Comparison of ENCODE assay signal across 9 cellular contexts in genomic region chr1:203440780-203441179, GRCh38. TPM values are rescaled to one million over a fixed set of nuclear protein-coding genes. Genes with fewer than 3 reads are reported as not detected.
DNase-seq lines count a peak whose midpoint lies in the region; ATAC-seq, FAIRE-seq and TF ChIP-seq lines count a peak whose summit lies in the region.
"Had no signal": no experiment of that assay in that cellular context is flagged by ENCODE, and none has a peak within 500 bp of the region (broad histone marks: within the 10 kb centered on the region; RNA-seq: fewer than 3 reads in every experiment).

No MANE protein-coding gene starts in this region.

- DNase-seq in NCI-H748 (lab: John Stamatoyannopoulos, UW; ENCODE audit: unreplicated experiment) (peak; percentile 13), NCI-H748 treated with DMSO at 0.1 percent for 48 hours (lab: John Stamatoyannopoulos, UW) (no peak), RCC 7860 (ENCODE audit: low spot score) (peak; percentile 42), fibroblast of the aortic adventitia (ENCODE audit: low read depth) (peak; percentile 87), omental fat pad (ENCODE audit: low spot score) (no peak), ecto neural progenitor cell (ENCODE audit: low spot score) (no peak)
- no peak for DNase-seq in stimulated activated CD4-positive, alpha-beta T cell treated with anti-CD3 and anti-CD28 coated beads, Interleukin-4, amount 100 ng/mL, for 1 hour
- DNase-seq in activated CD4-positive, alpha-beta T cell treated with anti-CD3 and anti-CD28 coated beads, Interleukin-2, amount 50 U/mL, for 48 hours: no peak
- DNase-seq: activated naive CD8-positive, alpha-beta T cell treated with anti-CD3 and anti-CD28 coated beads, Interleukin-2, amount 10 ng/mL, durations not matched to agents 7 days and 5 days had no signal

- peak; percentile 74 for TF ChIP-seq CTCF in fibroblast of the aortic adventitia (IDR thresholded peaks at IDR 0.05; ENCODE audit: insufficient read depth, low read length)
- TF ChIP-seq CTCF in omental fat pad (IDR thresholded peaks at IDR 0.05): no peak

- H3K4me3 ChIP-seq in fibroblast of the aortic adventitia (ENCODE audit: low read depth, low read length): no peak overlapping the region

- FAIRE-seq in RCC 7860 (lab: Jason Lieb, UNC): no peak

- peak; percentile 72 for ATAC-seq in omental fat pad (ENCODE audit: low FRiP score)

RNA-seq across cellular contexts. Expression of gene PRELP, which starts 34.8 kb away (rescaled TPM):
- total RNA-seq in fibroblast of the aortic adventitia (ENCODE audit: low replicate concordance) (1.4 and 3.7 TPM in 2 replicates), omental fat pad (100 to 1,000 TPM in 1 of 4 donors, 10 to 100 TPM in 3; 67.3 to 115 (median 83.2) TPM)
- total RNA-seq: activated naive CD8-positive, alpha-beta T cell treated with anti-CD3 and anti-CD28 coated beads, Interleukin-2, amount 10 ng/mL, durations not matched to agents 7 days and 5 days had no signal

RNA-seq across cellular contexts. Expression of gene OPTC, which starts 53.2 kb away (rescaled TPM):
- total RNA-seq in fibroblast of the aortic adventitia (ENCODE audit: low replicate concordance): not detected in 2 replicates
- not detected for total RNA-seq in omental fat pad
- total RNA-seq: activated naive CD8-positive, alpha-beta T cell treated with anti-CD3 and anti-CD28 coated beads, Interleukin-2, amount 10 ng/mL, durations not matched to agents 7 days and 5 days had no signal

Comparison
In these comparisons a context has a peak if more than half of its experiments do, and no peak if none do; other contexts are left out.
1. DNase-seq: peak in NCI-H748 (single experiment), RCC 7860 (single experiment) and fibroblast of the aortic adventitia (single experiment); none in NCI-H748 treated with DMSO at 0.1 percent for 48 hours (single experiment), omental fat pad (single experiment), ecto neural progenitor cell (single experiment), stimulated activated CD4-positive, alpha-beta T cell treated with anti-CD3 and anti-CD28 coated beads, Interleukin-4, amount 100 ng/mL, for 1 hour (single experiment) and activated CD4-positive, alpha-beta T cell treated with anti-CD3 and anti-CD28 coated beads, Interleukin-2, amount 50 U/mL, for 48 hours (0 of 2).
2. RNA of gene PRELP, which starts 34.8 kb away (total RNA-seq): 67.3 to 115 TPM in omental fat pad; 1.4 to 3.7 TPM in fibroblast of the aortic adventitia; every median in the first group is over 10 times any median in the second.